Comparison of ENCODE assay signal across 34 cellular contexts in the genomic region with DNA sequence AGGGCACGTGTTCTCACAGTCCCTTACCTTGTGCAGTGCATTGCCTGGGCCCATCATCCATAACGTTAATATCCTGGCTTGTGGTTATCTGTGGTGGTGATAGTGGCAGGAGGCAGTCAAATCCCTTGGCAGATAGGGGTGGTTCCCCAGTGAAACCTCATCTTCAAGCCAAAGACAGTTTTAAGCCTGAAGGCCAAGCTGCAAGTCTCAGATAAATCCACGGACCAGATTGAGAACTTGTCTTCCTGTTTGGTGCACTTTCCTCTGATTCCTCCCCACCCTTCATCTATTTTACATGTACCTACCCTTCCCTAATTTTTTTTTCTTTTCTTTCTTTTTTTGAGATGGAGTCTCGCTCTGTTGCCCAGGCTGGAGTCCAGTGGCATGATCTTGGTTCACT. TPM values are rescaled to one million over a fixed set of nuclear protein-coding genes. Genes with fewer than 3 reads are reported as not detected.
"Had no signal": no experiment of that assay in that cellular context is flagged by ENCODE, and none has a peak within 500 bp of the region (broad histone marks: within the 10 kb centered on the region; RNA-seq: fewer than 3 reads in every experiment).

No MANE protein-coding gene starts in this region.

- H3K27me3 ChIP-seq: brain microvascular endothelial cell, gastroesophageal sphincter had no signal

- DNase-seq: activated CD4-positive, alpha-beta memory T cell treated with anti-CD3 and anti-CD28 coated beads, Interleukin-2, amount 10 ng/mL, durations not matched to agents 7 days and 5 days; activated CD4-positive, alpha-beta T cell treated with anti-CD3 and anti-CD28 coated beads for 1 hour; activated CD4-positive, alpha-beta T cell treated with anti-CD3 and anti-CD28 coated beads for 4 hours; activated CD4-positive, alpha-beta T cell treated with anti-CD3 and anti-CD28 coated beads, Interleukin-2, amount 10 ng/mL, durations not matched to agents 7 days and 5 days; activated CD4-positive, alpha-beta T cell treated with anti-CD3 and anti-CD28 coated beads, Interleukin-2, amount 50 U/mL, for 4 hours; activated CD8-positive, alpha-beta memory T cell treated with anti-CD3 and anti-CD28 coated beads, Interleukin-2, amount 50 U/mL, for 48 hours; activated effector memory CD4-positive, alpha-beta T cell treated with Interleukin-2 at 50 U/mL for 16 hours; activated gamma-delta T cell treated with Interleukin-2 at 50 U/mL for 16 hours; activated naive CD4-positive, alpha-beta T cell treated with anti-CD3 and anti-CD28 coated beads, Interleukin-2, amount 50 U/mL, for 16 hours; activated naive CD4-positive, alpha-beta T cell treated with Interleukin-2 at 50 U/mL for 16 hours; activated T-cell treated with anti-CD3 and anti-CD28 coated beads for 4 hours; activated T-cell treated with anti-CD3 and anti-CD28 coated beads, Interleukin-2, amount 50 U/mL, for 24 hours; activated T-cell treated with anti-CD3 and anti-CD28 coated beads, Interleukin-2, amount 50 U/mL, for 72 hours; amniotic stem cell; anterior cingulate cortex; brain microvascular endothelial cell; cortex of kidney; dermis blood vessel endothelial cell; effector CD4-positive, alpha-beta T cell; effector memory CD8-positive, alpha-beta T cell; esophagus squamous epithelium; foreskin melanocyte; heart right ventricle; T-helper 2 cell had no signal

- FAIRE-seq: astrocyte, bronchial epithelial cell, colon, endothelial cell of umbilical vein, TTC549 had no signal

- ATAC-seq: activated T-cell treated with anti-CD3 and anti-CD28 coated beads, Interleukin-2, amount 50 U/mL, for 72 hours; effector memory CD8-positive, alpha-beta T cell; gastroesophageal sphincter; heart right ventricle; WTC11 had no signal

- H3K36me3 ChIP-seq: brain microvascular endothelial cell, esophagus squamous epithelium, gastroesophageal sphincter, heart right ventricle had no signal

- H3K27ac ChIP-seq: brain microvascular endothelial cell, epithelial cell of prostate, esophagus squamous epithelium, gastroesophageal sphincter, heart right ventricle, VCaP had no signal

- H3K4me3 ChIP-seq: esophagus squamous epithelium, gastroesophageal sphincter, heart right ventricle had no signal

- H3K9me3 ChIP-seq: esophagus squamous epithelium, gastroesophageal sphincter had no signal

RNA-seq across cellular contexts. Expression of a gene that starts 4.3 kb away (rescaled TPM):
- total RNA-seq: activated T-cell treated with anti-CD3 and anti-CD28 coated beads, Interleukin-2, amount 50 U/mL, for 72 hours; T-helper 1 cell treated with Interleukin-12 subunit alpha and Interleukin-12 subunit beta and Interleukin-4 antibody, amounts not matched to agents 30 ng/mL and 1 ng/mL, for 36 hours had no signal

RNA-seq across cellular contexts. Expression of a gene that starts 52.5 kb away (rescaled TPM):
- total RNA-seq: activated CD4-positive, alpha-beta T cell treated with anti-CD3 and anti-CD28 coated beads, Interleukin-2, amount 10 ng/mL, durations not matched to agents 7 days and 5 days; T-helper 1 cell treated with Interleukin-12 subunit alpha and Interleukin-12 subunit beta and Interleukin-4 antibody, amounts not matched to agents 30 ng/mL and 1 ng/mL, for 36 hours had no signal
